ENCODE assay signal across 17 cellular contexts in the genomic region with DNA sequence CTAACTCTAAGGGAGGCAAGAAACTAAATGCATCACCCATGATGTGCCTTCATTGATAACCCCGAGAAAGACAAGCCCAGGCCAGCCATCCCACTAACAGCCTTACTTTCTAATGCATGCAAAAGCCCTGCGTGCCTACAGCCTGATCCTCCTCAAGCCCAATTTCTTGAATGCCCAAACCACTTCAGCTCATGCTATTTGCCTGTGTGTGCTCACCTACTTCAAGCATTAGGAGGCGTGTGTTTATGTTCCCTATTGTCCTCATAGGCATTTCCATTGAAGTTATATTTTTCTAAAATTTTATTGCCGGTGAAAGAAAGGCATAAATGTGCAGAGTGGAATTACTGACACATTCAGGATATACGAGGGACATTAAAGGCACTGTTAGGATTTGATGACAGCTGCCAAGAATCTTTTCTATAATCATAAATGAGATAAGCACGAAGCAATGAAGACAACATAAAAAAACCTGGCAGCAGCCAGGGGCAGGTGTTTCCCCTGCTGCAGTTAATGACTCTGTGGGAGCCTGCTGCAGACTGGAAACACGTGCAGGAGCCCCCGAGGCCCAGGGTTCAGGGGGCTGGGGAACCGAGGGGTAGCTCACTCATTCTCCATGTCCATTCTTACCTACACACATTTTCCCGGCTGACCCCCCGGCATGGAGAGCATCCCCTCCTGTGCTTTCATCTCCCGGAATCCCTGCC.
DNase-seq lines count a peak whose midpoint lies in the region; ATAC-seq and TF ChIP-seq lines count a peak whose summit lies in the region.
"Had no signal": no experiment of that assay in that cellular context is flagged by ENCODE, and none has a peak within 500 bp of the region (broad histone marks: within the 10 kb centered on the region; RNA-seq: fewer than 3 reads in every experiment).

No MANE protein-coding gene starts in this region.

- peak overlapping the region; percentile 89 for H3K27ac ChIP-seq in VCaP
- no peak overlapping the region for H3K27ac ChIP-seq in brain microvascular endothelial cell
- H3K27ac ChIP-seq: esophagus muscularis mucosa, Peyer's patch had no signal

- in situ Hi-C loops in G401 (cut with HindIII; ENCODE audit: low sequenced_read_pairs) = no loop called here
- in situ Hi-C loops in brain microvascular endothelial cell (cut with HindIII; ENCODE audit: low pct_ligation_motif_present, low sequenced_read_pairs) = no loop called here

- no peak overlapping the region for H3K4me3 ChIP-seq in brain microvascular endothelial cell (ENCODE audit: low read depth, low read length)
- H3K4me3 ChIP-seq: esophagus muscularis mucosa, Peyer's patch had no signal

- no peak for ATAC-seq in esophagus mucosa
- ATAC-seq: stimulated activated naive CD8-positive, alpha-beta T cell treated with anti-CD3 and anti-CD28 coated beads, Interleukin-15, Interleukin-2, amounts not matched to agents 100 U/mL and 50 U/mL, for 24 hours had no signal

- TF ChIP-seq CTCF in VCaP (conservative IDR thresholded peaks at IDR 0.05) = 0 out of 2 replicates have a peak, but pooled peaks have one; percentile 19
- TF ChIP-seq CTCF in brain microvascular endothelial cell (IDR thresholded peaks at IDR 0.05; ENCODE audit: low read depth, low read length, missing control alignments) = no peak

- DNase-seq in NCI-H2227 (lab: John Stamatoyannopoulos, UW; ENCODE audit: unreplicated experiment) = peak; percentile 5
- no peak for DNase-seq in NCI-H2227 treated with DMSO at 0.1 percent for 48 hours (lab: John Stamatoyannopoulos, UW)
- DNase-seq in NCI-H2081 treated with DMSO at 0.1 percent for 48 hours (lab: John Stamatoyannopoulos, UW) = peak; percentile 92
- DNase-seq in activated T-cell treated with anti-CD3 and anti-CD28 coated beads, Interleukin-2, amount 50 U/mL, for 1 hour = no peak
- DNase-seq in G401 (ENCODE audit: low spot score) = no peak
- no peak for DNase-seq in brain microvascular endothelial cell
- DNase-seq: activated CD4-positive, alpha-beta T cell treated with anti-CD3 and anti-CD28 coated beads, Interleukin-2, amount 50 U/mL, for 4 hours; EL; glutamatergic neuron; islet precursor cell; mesendoderm; Peyer's patch; retina; stimulated activated naive CD8-positive, alpha-beta T cell treated with anti-CD3 and anti-CD28 coated beads, Interleukin-15, Interleukin-2, amounts not matched to agents 100 U/mL and 50 U/mL, for 24 hours had no signal

- H3K27me3 ChIP-seq in brain microvascular endothelial cell (replicated peaks) = no peaks in the 10 kb centered on the region
- H3K27me3 ChIP-seq: Peyer's patch had no signal

- no peaks in the 10 kb centered on the region for H3K36me3 ChIP-seq in brain microvascular endothelial cell (replicated peaks)
- H3K36me3 ChIP-seq: esophagus muscularis mucosa, Peyer's patch had no signal

Comparison
In these comparisons a context has a peak if more than half of its experiments do, and no peak if none do; other contexts are left out.
1. DNase-seq: peak in NCI-H2227 (single experiment) and NCI-H2081 treated with DMSO at 0.1 percent for 48 hours (single experiment); none in NCI-H2227 treated with DMSO at 0.1 percent for 48 hours (single experiment), activated T-cell treated with anti-CD3 and anti-CD28 coated beads, Interleukin-2, amount 50 U/mL, for 1 hour (single experiment), G401 (single experiment) and brain microvascular endothelial cell (single experiment).